10 cellular contexts compared by ENCODE assay signal in the genomic region with DNA sequence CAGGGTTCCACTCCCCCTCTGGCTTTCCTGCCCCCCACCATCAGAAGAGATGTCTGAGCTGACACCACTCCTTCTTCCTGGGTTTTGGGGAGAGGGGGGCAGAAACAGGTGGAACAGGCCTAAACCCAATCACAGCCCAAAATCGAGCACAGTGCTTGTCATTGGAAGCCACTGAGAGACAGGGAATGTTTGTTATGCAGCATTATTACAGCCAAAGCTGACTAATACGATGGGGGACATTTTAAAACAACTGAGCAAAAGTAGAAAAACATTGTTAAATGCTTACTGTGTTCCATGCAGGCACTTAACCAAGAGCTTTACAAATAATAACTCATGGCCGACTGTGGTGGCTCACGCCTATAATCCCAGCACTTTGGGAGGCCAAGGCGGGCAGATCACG.
"Had no signal": no experiment of that assay in that cellular context is flagged by ENCODE, and none has a peak within 500 bp of the region (broad histone marks: within the 10 kb centered on the region; RNA-seq: fewer than 3 reads in every experiment).

No MANE protein-coding gene starts in this region.

- H3K27ac Mint-ChIP-seq: GM23338, H9, HFFc6, IgD-negative memory B cell had no signal

- H3K27ac ChIP-seq: HL-60, KMS-11 had no signal

- H2AFZ ChIP-seq: GM23338 had no signal

- FAIRE-seq: H1, H54 had no signal

- H3K4me3 ChIP-seq: GM23338 had no signal

- H3K4me2 ChIP-seq: GM23338, KMS-11 had no signal

- H3K4me3 Mint-ChIP-seq: GM23338, H9, HFFc6, IgD-negative memory B cell had no signal

- H3K9ac ChIP-seq: KMS-11 had no signal

- H3K9me3 Mint-ChIP-seq: GM23338, HFFc6 had no signal

- H3K36me3 Mint-ChIP-seq: IgD-negative memory B cell had no signal

- DNase-seq: HCEC 1CT, HFFc6, KBM-7 had no signal

- ATAC-seq: GM23338 had no signal

- H3K4me1 Mint-ChIP-seq: GM23338, H9, IgD-negative memory B cell had no signal
